Comparison of ENCODE assay signal across 1 cellular context in the genomic region with DNA sequence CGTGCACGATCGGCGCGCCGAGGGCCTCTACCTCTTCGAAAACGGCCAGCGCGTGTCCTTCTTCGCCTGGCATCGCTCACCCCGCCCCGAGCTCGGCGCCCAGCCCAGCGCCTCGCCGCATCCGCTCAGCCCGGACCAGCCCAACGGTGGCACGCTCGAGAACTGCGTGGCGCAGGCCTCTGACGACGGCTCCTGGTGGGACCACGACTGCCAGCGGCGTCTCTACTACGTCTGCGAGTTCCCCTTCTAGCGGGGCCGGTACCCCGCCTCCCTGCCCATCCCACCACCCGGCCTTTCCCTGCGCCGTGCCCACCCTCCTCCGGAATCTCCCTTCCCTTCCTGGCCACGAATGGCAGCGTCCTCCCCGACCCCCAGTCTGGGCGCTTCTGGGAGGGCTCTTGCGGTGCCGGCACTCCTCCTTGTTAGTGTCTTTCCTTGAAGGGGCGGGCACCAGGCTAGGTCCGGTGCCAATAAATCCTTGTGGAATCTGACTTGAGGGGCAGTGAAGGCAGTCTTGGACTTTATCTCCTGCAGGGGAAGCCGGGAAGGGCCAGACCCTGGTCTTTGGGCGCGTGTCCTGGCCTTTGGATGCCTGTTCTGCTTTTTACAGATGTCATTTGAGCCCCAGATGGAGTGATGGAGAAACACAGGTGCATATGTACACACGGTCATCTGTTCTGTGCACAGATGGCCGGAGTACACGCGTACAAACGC.
TF ChIP-seq lines count a peak whose summit lies in the region.

No MANE protein-coding gene starts in this region.

TF ChIP-seq in H1, 55 proteins besides CTCF, POLR2A, EP300 and RAD21:
- TF ChIP-seq, protein P1, sequence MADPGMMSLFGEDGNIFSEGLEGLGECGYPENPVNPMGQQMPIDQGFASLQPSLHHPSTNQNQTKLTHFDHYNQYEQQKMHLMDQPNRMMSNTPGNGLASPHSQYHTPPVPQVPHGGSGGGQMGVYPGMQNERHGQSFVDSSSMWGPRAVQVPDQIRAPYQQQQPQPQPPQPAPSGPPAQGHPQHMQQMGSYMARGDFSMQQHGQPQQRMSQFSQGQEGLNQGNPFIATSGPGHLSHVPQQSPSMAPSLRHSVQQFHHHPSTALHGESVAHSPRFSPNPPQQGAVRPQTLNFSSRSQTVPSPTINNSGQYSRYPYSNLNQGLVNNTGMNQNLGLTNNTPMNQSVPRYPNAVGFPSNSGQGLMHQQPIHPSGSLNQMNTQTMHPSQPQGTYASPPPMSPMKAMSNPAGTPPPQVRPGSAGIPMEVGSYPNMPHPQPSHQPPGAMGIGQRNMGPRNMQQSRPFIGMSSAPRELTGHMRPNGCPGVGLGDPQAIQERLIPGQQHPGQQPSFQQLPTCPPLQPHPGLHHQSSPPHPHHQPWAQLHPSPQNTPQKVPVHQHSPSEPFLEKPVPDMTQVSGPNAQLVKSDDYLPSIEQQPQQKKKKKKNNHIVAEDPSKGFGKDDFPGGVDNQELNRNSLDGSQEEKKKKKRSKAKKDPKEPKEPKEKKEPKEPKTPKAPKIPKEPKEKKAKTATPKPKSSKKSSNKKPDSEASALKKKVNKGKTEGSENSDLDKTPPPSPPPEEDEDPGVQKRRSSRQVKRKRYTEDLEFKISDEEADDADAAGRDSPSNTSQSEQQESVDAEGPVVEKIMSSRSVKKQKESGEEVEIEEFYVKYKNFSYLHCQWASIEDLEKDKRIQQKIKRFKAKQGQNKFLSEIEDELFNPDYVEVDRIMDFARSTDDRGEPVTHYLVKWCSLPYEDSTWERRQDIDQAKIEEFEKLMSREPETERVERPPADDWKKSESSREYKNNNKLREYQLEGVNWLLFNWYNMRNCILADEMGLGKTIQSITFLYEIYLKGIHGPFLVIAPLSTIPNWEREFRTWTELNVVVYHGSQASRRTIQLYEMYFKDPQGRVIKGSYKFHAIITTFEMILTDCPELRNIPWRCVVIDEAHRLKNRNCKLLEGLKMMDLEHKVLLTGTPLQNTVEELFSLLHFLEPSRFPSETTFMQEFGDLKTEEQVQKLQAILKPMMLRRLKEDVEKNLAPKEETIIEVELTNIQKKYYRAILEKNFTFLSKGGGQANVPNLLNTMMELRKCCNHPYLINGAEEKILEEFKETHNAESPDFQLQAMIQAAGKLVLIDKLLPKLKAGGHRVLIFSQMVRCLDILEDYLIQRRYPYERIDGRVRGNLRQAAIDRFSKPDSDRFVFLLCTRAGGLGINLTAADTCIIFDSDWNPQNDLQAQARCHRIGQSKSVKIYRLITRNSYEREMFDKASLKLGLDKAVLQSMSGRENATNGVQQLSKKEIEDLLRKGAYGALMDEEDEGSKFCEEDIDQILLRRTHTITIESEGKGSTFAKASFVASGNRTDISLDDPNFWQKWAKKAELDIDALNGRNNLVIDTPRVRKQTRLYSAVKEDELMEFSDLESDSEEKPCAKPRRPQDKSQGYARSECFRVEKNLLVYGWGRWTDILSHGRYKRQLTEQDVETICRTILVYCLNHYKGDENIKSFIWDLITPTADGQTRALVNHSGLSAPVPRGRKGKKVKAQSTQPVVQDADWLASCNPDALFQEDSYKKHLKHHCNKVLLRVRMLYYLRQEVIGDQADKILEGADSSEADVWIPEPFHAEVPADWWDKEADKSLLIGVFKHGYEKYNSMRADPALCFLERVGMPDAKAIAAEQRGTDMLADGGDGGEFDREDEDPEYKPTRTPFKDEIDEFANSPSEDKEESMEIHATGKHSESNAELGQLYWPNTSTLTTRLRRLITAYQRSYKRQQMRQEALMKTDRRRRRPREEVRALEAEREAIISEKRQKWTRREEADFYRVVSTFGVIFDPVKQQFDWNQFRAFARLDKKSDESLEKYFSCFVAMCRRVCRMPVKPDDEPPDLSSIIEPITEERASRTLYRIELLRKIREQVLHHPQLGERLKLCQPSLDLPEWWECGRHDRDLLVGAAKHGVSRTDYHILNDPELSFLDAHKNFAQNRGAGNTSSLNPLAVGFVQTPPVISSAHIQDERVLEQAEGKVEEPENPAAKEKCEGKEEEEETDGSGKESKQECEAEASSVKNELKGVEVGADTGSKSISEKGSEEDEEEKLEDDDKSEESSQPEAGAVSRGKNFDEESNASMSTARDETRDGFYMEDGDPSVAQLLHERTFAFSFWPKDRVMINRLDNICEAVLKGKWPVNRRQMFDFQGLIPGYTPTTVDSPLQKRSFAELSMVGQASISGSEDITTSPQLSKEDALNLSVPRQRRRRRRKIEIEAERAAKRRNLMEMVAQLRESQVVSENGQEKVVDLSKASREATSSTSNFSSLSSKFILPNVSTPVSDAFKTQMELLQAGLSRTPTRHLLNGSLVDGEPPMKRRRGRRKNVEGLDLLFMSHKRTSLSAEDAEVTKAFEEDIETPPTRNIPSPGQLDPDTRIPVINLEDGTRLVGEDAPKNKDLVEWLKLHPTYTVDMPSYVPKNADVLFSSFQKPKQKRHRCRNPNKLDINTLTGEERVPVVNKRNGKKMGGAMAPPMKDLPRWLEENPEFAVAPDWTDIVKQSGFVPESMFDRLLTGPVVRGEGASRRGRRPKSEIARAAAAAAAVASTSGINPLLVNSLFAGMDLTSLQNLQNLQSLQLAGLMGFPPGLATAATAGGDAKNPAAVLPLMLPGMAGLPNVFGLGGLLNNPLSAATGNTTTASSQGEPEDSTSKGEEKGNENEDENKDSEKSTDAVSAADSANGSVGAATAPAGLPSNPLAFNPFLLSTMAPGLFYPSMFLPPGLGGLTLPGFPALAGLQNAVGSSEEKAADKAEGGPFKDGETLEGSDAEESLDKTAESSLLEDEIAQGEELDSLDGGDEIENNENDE (IDR thresholded peaks at IDR 0.05; ENCODE audit: insufficient replicate concordance, low read length) = no peak
- TF ChIP-seq PHF8 (conservative IDR thresholded peaks at IDR 0.05; ENCODE audit: low read depth, low read length) = peak; percentile 88
- TF ChIP-seq CTBP2 (IDR thresholded peaks at IDR 0.05; ENCODE audit: borderline replicate concordance, insufficient read depth, insufficient read length, low read length) = no peak
- TF ChIP-seq ZNF274 (IDR thresholded peaks at IDR 0.05; ENCODE audit: borderline replicate concordance, extremely low read depth, low read length) = no peak
- TF ChIP-seq HDAC6 (IDR thresholded peaks at IDR 0.05; ENCODE audit: low read depth, low read length) = no peak
- TF ChIP-seq KDM5A (IDR thresholded peaks at IDR 0.05; ENCODE audit: low read length) = no peak
- no peak for TF ChIP-seq BCL11A (IDR thresholded peaks at IDR 0.05; ENCODE audit: low read depth in 2 of 2, low read length in 2 of 2)
- no peak for TF ChIP-seq SIX5 (IDR thresholded peaks at IDR 0.05; ENCODE audit: low read depth, low read length)
- TF ChIP-seq CBX5 (IDR thresholded peaks at IDR 0.05; ENCODE audit: low read depth, low read length) = no peak
- no peak for TF ChIP-seq CBX8 (IDR thresholded peaks at IDR 0.05; ENCODE audit: borderline replicate concordance, low read depth, low read length)
- peak; percentile 72 for TF ChIP-seq TAF7 (optimal IDR thresholded peaks at IDR 0.05; ENCODE audit: borderline replicate concordance, low read depth, low read length)
- TF ChIP-seq SP1 (IDR thresholded peaks at IDR 0.05; ENCODE audit: low read depth, low read length) = no peak
- no peak for TF ChIP-seq SAP30 (IDR thresholded peaks at IDR 0.05; ENCODE audit: insufficient read depth, insufficient replicate concordance, low read length)
- TF ChIP-seq RBBP5 (IDR thresholded peaks at IDR 0.05; ENCODE audit: borderline replicate concordance, low read depth, low read length) = peak; percentile 64; the same call in 1 of the 2 replicates
- no peak for TF ChIP-seq SUZ12 (IDR thresholded peaks at IDR 0.05; ENCODE audit: low read length)
- TF ChIP-seq KDM4A (IDR thresholded peaks at IDR 0.05; ENCODE audit: low read depth, low read length, severe bottlenecking) = peak; percentile 76
- TF ChIP-seq TEAD4 (IDR thresholded peaks at IDR 0.05; ENCODE audit: low read depth, low read length) = no peak
- TF ChIP-seq, protein P2, sequence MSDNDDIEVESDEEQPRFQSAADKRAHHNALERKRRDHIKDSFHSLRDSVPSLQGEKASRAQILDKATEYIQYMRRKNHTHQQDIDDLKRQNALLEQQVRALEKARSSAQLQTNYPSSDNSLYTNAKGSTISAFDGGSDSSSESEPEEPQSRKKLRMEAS (IDR thresholded peaks at IDR 0.05) = peak; percentile 90
- peak; percentile 87 for TF ChIP-seq CREB1 (IDR thresholded peaks at IDR 0.05)
- TF ChIP-seq CHD1 (IDR thresholded peaks at IDR 0.05; ENCODE audit: low read depth, low read length) = no peak
- no peak for TF ChIP-seq GTF2F1 (IDR thresholded peaks at IDR 0.05; ENCODE audit: borderline replicate concordance, low read depth, low read length)
- 0 out of 2 replicates have a peak, but pooled peaks have one; percentile 4 for TF ChIP-seq BACH1 (IDR thresholded peaks at IDR 0.05; ENCODE audit: low read length)
- TF ChIP-seq NRF1 (IDR thresholded peaks at IDR 0.05; ENCODE audit: low read depth, low read length) = no peak
- TF ChIP-seq TBP (IDR thresholded peaks at IDR 0.05; ENCODE audit: low read depth, low read length) = no peak
- no peak for TF ChIP-seq POU5F1 (IDR thresholded peaks at IDR 0.05; ENCODE audit: low read depth, low read length)
- no peak for TF ChIP-seq MAFK (IDR thresholded peaks at IDR 0.05; ENCODE audit: low read depth, low read length)
- TF ChIP-seq ASH2L (IDR thresholded peaks at IDR 0.05; ENCODE audit: low read length) = peak; percentile 71
- TF ChIP-seq, protein P3, sequence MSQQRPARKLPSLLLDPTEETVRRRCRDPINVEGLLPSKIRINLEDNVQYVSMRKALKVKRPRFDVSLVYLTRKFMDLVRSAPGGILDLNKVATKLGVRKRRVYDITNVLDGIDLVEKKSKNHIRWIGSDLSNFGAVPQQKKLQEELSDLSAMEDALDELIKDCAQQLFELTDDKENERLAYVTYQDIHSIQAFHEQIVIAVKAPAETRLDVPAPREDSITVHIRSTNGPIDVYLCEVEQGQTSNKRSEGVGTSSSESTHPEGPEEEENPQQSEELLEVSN (IDR thresholded peaks at IDR 0.05) = 0 out of 2 replicates have a peak, but pooled peaks have one; percentile 61
- TF ChIP-seq RFX5 (IDR thresholded peaks at IDR 0.05; ENCODE audit: borderline replicate concordance, low read depth, low read length) = no peak
- no peak for TF ChIP-seq FOSL1 (IDR thresholded peaks at IDR 0.05; ENCODE audit: insufficient read depth, low read depth, low read length)
- peak in 1 of 2 experiments; percentile 30; a peak in 1 of 4 replicates for TF ChIP-seq HDAC2 (IDR thresholded peaks at IDR 0.05; ENCODE audit: borderline replicate concordance in 1 of 2, low read depth in 2 of 2, low read length in 2 of 2)
- TF ChIP-seq BRCA1 (IDR thresholded peaks at IDR 0.05; ENCODE audit: low read depth, low read length) = no peak
- 0 out of 4 replicates have a peak, but pooled peaks of 1 of the 2 experiments have one; percentile 46 for TF ChIP-seq SIN3A (conservative IDR thresholded peaks at IDR 0.05 in 1 of 2, IDR thresholded peaks at IDR 0.05 in 1 of 2; ENCODE audit: low read depth in 1 of 2, low read length in 2 of 2)
